ENCODE assay signal across 35 cellular contexts in the genomic region with DNA sequence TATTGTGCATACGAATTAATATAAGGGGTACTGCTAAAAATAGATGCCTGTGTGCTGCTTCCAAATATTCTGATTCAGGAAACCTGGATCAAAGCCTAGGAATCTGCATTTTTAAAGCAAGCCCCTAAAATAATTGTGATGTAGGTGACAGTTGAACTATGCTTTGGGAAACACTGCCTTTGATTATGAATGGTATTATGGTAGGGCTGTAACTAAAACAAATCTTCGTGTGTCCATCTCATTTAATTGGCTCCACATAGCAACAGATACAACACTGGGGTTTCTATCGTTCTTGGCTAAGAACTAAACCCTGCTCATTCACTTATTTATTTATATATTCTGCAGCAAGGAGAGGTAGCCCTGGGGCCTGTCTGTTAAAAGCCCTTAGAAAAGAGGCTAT. TPM values are rescaled to one million over a fixed set of nuclear protein-coding genes. Genes with fewer than 3 reads are reported as not detected.
"Had no signal": no experiment of that assay in that cellular context is flagged by ENCODE, and none has a peak within 500 bp of the region (broad histone marks: within the 10 kb centered on the region; RNA-seq: fewer than 3 reads in every experiment).

No MANE protein-coding gene starts in this region.

- DNase-seq: activated CD4-positive, alpha-beta T cell treated with anti-CD3 and anti-CD28 coated beads, Interleukin-2, amount 10 ng/mL, durations not matched to agents 24 days and 14 days; activated CD4-positive, alpha-beta T cell treated with anti-CD3 and anti-CD28 coated beads, Interleukin-2, amount 50 U/mL, for 4 hours; activated CD4-positive, CD25-positive, alpha-beta regulatory T cell; activated CD8-positive, alpha-beta T cell treated with anti-CD3 and anti-CD28 coated beads for 36 hours; activated effector memory CD4-positive, alpha-beta T cell treated with anti-CD3 and anti-CD28 coated beads, Interleukin-2, amount 50 U/mL, for 16 hours; activated naive CD4-positive, alpha-beta T cell; activated naive CD4-positive, alpha-beta T cell treated with anti-CD3 and anti-CD28 coated beads, Interleukin-2, amount 50 U/mL, for 16 hours; activated naive CD8-positive, alpha-beta T cell treated with anti-CD3 and anti-CD28 coated beads for 36 hours; activated T-cell treated with anti-CD3 and anti-CD28 coated beads, Interleukin-2, amount 50 U/mL, for 1 hour; activated T-cell treated with anti-CD3 and anti-CD28 coated beads, Interleukin-2, amount 50 U/mL, for 72 hours; amygdala; body of pancreas; MG63; NCI-H1048; NCI-H1105 treated with DMSO at 0.1 percent for 48 hours; NCI-H1436 treated with DMSO at 0.1 percent for 48 hours; NCI-H1694 treated with DMSO at 0.1 percent for 48 hours; NCI-H2029; NCI-H2171; NCI-H510A; NCI-H526; NCI-H748 treated with DMSO at 0.1 percent for 48 hours; NK-92 treated with Interleukin-12 subunit alpha and Interleukin-12 subunit beta, amount 100 ng/mL, for 24 hours; PC-3; Peyer's patch; RPMI8226; SHP77 treated with DMSO at 0.1 percent for 48 hours; T-cell; T-helper 2 cell; T-helper 9 cell; WERI-Rb-1 had no signal

- H3K27me3 ChIP-seq: ascending aorta, body of pancreas, breast epithelium, MG63, Peyer's patch had no signal

- H3K4me3 ChIP-seq: ascending aorta, body of pancreas, breast epithelium, MG63, Peyer's patch, SJSA1 had no signal

- H3K27ac ChIP-seq: ascending aorta, body of pancreas, breast epithelium, Peyer's patch, SJSA1, WERI-Rb-1 had no signal

- H3K4me1 ChIP-seq: body of pancreas, breast epithelium, SJSA1 had no signal

- H3K36me3 ChIP-seq: ascending aorta, breast epithelium, MG63, Peyer's patch, SJSA1, WERI-Rb-1 had no signal

- H3K9me3 ChIP-seq: ascending aorta, body of pancreas, breast epithelium, MG63, Peyer's patch had no signal

RNA-seq across cellular contexts. Expression of gene GTSF1, which starts 31.3 kb away (rescaled TPM):
- total RNA-seq: ascending aorta, body of pancreas, cardiac septum, PC-3, SJSA1 had no signal

RNA-seq across cellular contexts. Expression of gene NCKAP1L, which starts 55.5 kb away (rescaled TPM):
- total RNA-seq: PC-3, SJSA1 had no signal
